ENCODE assay signal across 21 cellular contexts in genomic region chr7:88322151-88322550, GRCh38. TPM values are rescaled to one million over a fixed set of nuclear protein-coding genes. Genes with fewer than 3 reads are reported as not detected.
DNase-seq lines count a peak whose midpoint lies in the region; ATAC-seq and FAIRE-seq lines count a peak whose summit lies in the region.
"Had no signal": no experiment of that assay in that cellular context is flagged by ENCODE, and none has a peak within 500 bp of the region (broad histone marks: within the 10 kb centered on the region; RNA-seq: fewer than 3 reads in every experiment).

No MANE protein-coding gene starts in this region.

- peak; percentile 84 for ATAC-seq in esophagus mucosa
- no peak for ATAC-seq in HG03460 (IDR thresholded peaks at IDR 0.05; ENCODE audit: unreplicated experiment)

- no peak for FAIRE-seq in small intestine (lab: Jason Lieb, UNC)
- FAIRE-seq: GM12892 had no signal

- no peaks in the 10 kb centered on the region for H3K9me3 ChIP-seq in small intestine (ENCODE audit: control insufficient read depth, low read depth)
- H3K9me3 ChIP-seq: colonic mucosa, SK-N-SH, upper lobe of left lung had no signal

- no peaks in the 10 kb centered on the region for H3K27me3 ChIP-seq in small intestine (ENCODE audit: control insufficient read depth in 2 of 2, insufficient read depth in 2 of 2, low read length in 2 of 2)
- H3K27me3 ChIP-seq: colonic mucosa, neural progenitor cell, upper lobe of left lung had no signal

- H3K36me3 ChIP-seq in small intestine (ENCODE audit: control insufficient read depth in 2 of 2, insufficient read depth in 2 of 2, low read length in 2 of 2) = no peaks in the 10 kb centered on the region
- H3K36me3 ChIP-seq: colonic mucosa, neural progenitor cell, upper lobe of left lung had no signal

- no peak overlapping the region for H3K27ac ChIP-seq in small intestine (ENCODE audit: low read depth in 1 of 2, low read length in 1 of 2)
- H3K27ac ChIP-seq: 22Rv1, colonic mucosa, neural progenitor cell had no signal

- no peak overlapping the region for H3K4me3 ChIP-seq in small intestine (ENCODE audit: low read depth in 1 of 2, low read length in 2 of 2)
- H3K4me3 ChIP-seq: colonic mucosa, neural progenitor cell, upper lobe of left lung had no signal

- WGBS in small intestine, 3 donors = 65 to 82% (median 74%) methylated on average over 3 of the region's 3 CpGs

- no peaks in the 10 kb centered on the region for H3K4me1 ChIP-seq in small intestine (ENCODE audit: control insufficient read depth in 2 of 2, insufficient read depth in 1 of 2, low read depth in 1 of 2, low read length in 1 of 2)
- H3K4me1 ChIP-seq: colonic mucosa, neural progenitor cell had no signal

- DNase-seq in NCI-H748 (lab: John Stamatoyannopoulos, UW; ENCODE audit: unreplicated experiment) (peak; percentile 22), NCI-H748 treated with DMSO at 0.1 percent for 48 hours (lab: John Stamatoyannopoulos, UW) (no peak), NOMO-1 (lab: John Stamatoyannopoulos, UW; ENCODE audit: unreplicated experiment in 2 of 2) (peak; percentile 91 to 100), small intestine (peak; percentile 9), COLO829 (ENCODE audit: low spot score) (no peak), midbrain (lab: John Stamatoyannopoulos, UW) (no peak)
- DNase-seq: activated CD4-positive, alpha-beta T cell treated with anti-CD3 and anti-CD28 coated beads, Interleukin-2, amount 50 U/mL, for 1 hour; activated naive CD4-positive, alpha-beta T cell treated with anti-CD3 and anti-CD28 coated beads, Interleukin-2, amount 50 U/mL, for 16 hours; colonic mucosa; GDM1; immature natural killer cell; NCI-H1694 treated with DMSO at 0.1 percent for 48 hours; SK-N-SH; stimulated activated naive CD4-positive, alpha-beta T cell treated with Interleukin-2 at 50 U/mL for 16 hours; upper lobe of left lung had no signal

RNA-seq across cellular contexts. Expression of gene STEAP4, which starts 15.5 kb away (rescaled TPM):
- total RNA-seq in esophagus mucosa = 23.6 TPM
- 1 to 10 TPM in 1 of 3 donors, under 1 TPM in 2; 0.22 to 5.7 (median 0.54) TPM for polyA plus RNA-seq in small intestine
- polyA plus RNA-seq: BJ, immature natural killer cell, SK-N-SH had no signal

Comparison
In these comparisons a context has a peak if more than half of its experiments do, and no peak if none do; other contexts are left out.
1. DNase-seq: peak in NCI-H748 (single experiment), NOMO-1 (2 of 2) and small intestine (single experiment); none in NCI-H748 treated with DMSO at 0.1 percent for 48 hours (single experiment), COLO829 (single experiment) and midbrain (single experiment).